Comparison of ENCODE assay signal across 23 cellular contexts in the genomic region with DNA sequence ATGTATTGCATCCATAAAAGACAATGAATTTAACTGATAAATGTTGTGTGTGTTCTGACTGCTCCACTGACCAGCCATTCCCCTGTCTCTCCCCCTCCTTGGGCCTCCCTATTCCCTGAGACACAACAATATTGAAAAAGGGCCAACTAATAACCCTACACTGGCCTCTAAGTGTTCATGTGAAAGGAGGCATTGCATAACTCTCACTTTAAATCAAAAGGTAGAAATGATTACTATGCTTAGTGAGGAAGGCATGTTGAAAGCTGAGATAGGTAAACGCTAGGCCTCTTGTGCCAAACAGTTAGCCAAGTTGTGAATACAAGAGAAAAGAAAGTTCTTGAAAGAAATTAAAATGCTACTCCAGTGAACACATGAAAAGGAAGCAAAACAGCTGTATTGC.
DNase-seq lines count a peak whose midpoint lies in the region; ATAC-seq and TF ChIP-seq lines count a peak whose summit lies in the region.
"Had no signal": no experiment of that assay in that cellular context is flagged by ENCODE, and none has a peak within 500 bp of the region (broad histone marks: within the 10 kb centered on the region; RNA-seq: fewer than 3 reads in every experiment).

No MANE protein-coding gene starts in this region.

- H3K27ac ChIP-seq in left lung (no peak overlapping the region), upper lobe of right lung (no peak overlapping the region)
- H3K27ac ChIP-seq: BLaER1 had no signal

- H3K9me3 ChIP-seq in left lung, result no peaks in the 10 kb centered on the region
- no peaks in the 10 kb centered on the region for H3K9me3 ChIP-seq in upper lobe of right lung
- H3K9me3 ChIP-seq: BE2C, BLaER1 had no signal

- intact Hi-C loops in left lung (cut with DNase I) (no loop called here), upper lobe of right lung (cut with DNase I) (no loop called here), left ventricle myocardium superior (cut with micrococcal nuclease) (no loop called here)

- H3K4me1 ChIP-seq in left lung (peaks cover 0 to 5% of the 10 kb centered on the region in 2 donors), upper lobe of right lung (no peaks in the 10 kb centered on the region)
- H3K4me1 ChIP-seq: BE2C, BLaER1 had no signal

- no peaks in the 10 kb centered on the region for H3K36me3 ChIP-seq in left lung
- no peaks in the 10 kb centered on the region for H3K36me3 ChIP-seq in upper lobe of right lung
- H3K36me3 ChIP-seq: BE2C, BLaER1 had no signal

- DNase-seq in epithelial cell of esophagus (ENCODE audit: low read depth), result peak; percentile 36
- no peak for DNase-seq in left lung
- DNase-seq in upper lobe of right lung, result no peak
- no peak for DNase-seq in left ventricle myocardium superior
- no peak for DNase-seq in NCI-H446 treated with DMSO at 0.1 percent for 48 hours (lab: John Stamatoyannopoulos, UW)
- DNase-seq: 8988T; ACHN; BE2C; C1 segment of cervical spinal cord; CD4-positive, alpha-beta memory T cell; CD4-positive, CD25-positive, alpha-beta regulatory T cell; CD8-positive, alpha-beta memory T cell; COR-L47; DMS 273 treated with DMSO at 0.1 percent for 48 hours; DMS153; DMS53; DMS79; DND-41; EL; GDM1 had no signal

- H3K27me3 ChIP-seq in left lung (no peaks in the 10 kb centered on the region), upper lobe of right lung (no peaks in the 10 kb centered on the region)
- H3K27me3 ChIP-seq: BLaER1 had no signal

- ATAC-seq in left lung (peak; percentile 82), upper lobe of right lung (peak; percentile 57), left ventricle myocardium superior (no peak), GM21423 (IDR thresholded peaks at IDR 0.05; ENCODE audit: unreplicated experiment) (no peak)
- ATAC-seq: GM12878 had no signal

- no peak for TF ChIP-seq CTCF in epithelial cell of esophagus (IDR thresholded peaks at IDR 0.05; ENCODE audit: insufficient read depth, low read depth, low read length, missing control alignments)
- TF ChIP-seq CTCF in left lung (IDR thresholded peaks at IDR 0.05), result no peak
- no peak for TF ChIP-seq CTCF in upper lobe of right lung (IDR thresholded peaks at IDR 0.05)

- H3K4me3 ChIP-seq in epithelial cell of esophagus (ENCODE audit: low read length), result no peak overlapping the region
- no peak overlapping the region for H3K4me3 ChIP-seq in left lung
- no peak overlapping the region for H3K4me3 ChIP-seq in upper lobe of right lung
- H3K4me3 ChIP-seq: BLaER1, GM12878 had no signal

Comparison
In these comparisons a context has a peak if more than half of its experiments do, and no peak if none do; other contexts are left out.
1. ATAC-seq: peak in left lung (single experiment) and upper lobe of right lung (single experiment); none in left ventricle myocardium superior (single experiment) and GM21423 (single experiment).